1 cellular context compared by ENCODE assay signal in genomic region chr17:81194941-81195901, GRCh38.
TF ChIP-seq lines count a peak whose summit lies in the region.

No MANE protein-coding gene starts in this region.

TF ChIP-seq in H1, 55 proteins besides CTCF, POLR2A, EP300 and RAD21:
- no peak for TF ChIP-seq JUN (IDR thresholded peaks at IDR 0.05; ENCODE audit: low read depth, low read length)
- no peak for TF ChIP-seq CREB1 (IDR thresholded peaks at IDR 0.05)
- no peak for TF ChIP-seq TAF1 (IDR thresholded peaks at IDR 0.05; ENCODE audit: low read depth, low read length)
- TF ChIP-seq SIRT6 (IDR thresholded peaks at IDR 0.05; ENCODE audit: low read length), result no peak
- no peak for TF ChIP-seq E2F6 (IDR thresholded peaks at IDR 0.05)
- no peak for TF ChIP-seq SRF (IDR thresholded peaks at IDR 0.05; ENCODE audit: low read depth, low read length)
- TF ChIP-seq ASH2L (IDR thresholded peaks at IDR 0.05; ENCODE audit: low read length), result no peak
